1 cellular context compared by ENCODE assay signal in the genomic region with DNA sequence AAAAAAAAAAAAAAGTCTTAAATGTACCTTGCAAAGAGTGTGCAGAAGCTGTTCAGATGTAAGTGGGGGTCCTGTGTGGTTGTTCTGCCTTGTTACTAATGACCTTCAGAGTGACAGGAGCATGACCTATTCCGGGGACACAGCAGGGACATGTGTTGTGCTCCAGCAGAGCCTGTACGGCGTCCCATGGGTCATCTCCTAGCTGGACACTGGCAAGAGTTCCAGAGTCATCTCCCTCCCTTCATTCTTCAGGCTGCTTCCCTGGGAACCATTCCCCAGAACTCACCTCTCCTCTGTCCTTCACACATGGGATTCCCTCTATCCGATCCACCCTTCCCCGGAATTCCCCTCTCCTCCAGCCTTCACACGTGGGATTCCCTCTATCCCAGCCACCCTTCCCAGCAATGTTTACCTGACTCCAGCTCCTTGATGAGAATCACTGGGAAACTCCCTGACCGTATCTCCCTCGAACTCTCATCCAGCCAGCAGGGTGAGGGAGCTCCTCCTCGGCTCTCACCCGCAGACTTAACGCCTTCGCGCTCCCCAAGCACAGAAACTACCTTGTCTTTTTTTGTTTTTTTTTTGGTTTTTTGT.
TF ChIP-seq lines count a peak whose summit lies in the region.

No MANE protein-coding gene starts in this region.

TF ChIP-seq in WTC11, 78 proteins besides CTCF, POLR2A, EP300 and RAD21 (continued from another document):
- TF ChIP-seq, protein P1, sequence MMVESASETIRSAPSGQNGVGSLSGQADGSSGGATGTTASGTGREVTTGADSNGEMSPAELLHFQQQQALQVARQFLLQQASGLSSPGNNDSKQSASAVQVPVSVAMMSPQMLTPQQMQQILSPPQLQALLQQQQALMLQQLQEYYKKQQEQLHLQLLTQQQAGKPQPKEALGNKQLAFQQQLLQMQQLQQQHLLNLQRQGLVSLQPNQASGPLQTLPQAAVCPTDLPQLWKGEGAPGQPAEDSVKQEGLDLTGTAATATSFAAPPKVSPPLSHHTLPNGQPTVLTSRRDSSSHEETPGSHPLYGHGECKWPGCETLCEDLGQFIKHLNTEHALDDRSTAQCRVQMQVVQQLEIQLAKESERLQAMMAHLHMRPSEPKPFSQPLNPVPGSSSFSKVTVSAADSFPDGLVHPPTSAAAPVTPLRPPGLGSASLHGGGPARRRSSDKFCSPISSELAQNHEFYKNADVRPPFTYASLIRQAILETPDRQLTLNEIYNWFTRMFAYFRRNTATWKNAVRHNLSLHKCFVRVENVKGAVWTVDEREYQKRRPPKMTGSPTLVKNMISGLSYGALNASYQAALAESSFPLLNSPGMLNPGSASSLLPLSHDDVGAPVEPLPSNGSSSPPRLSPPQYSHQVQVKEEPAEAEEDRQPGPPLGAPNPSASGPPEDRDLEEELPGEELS (CRISPR knock-in tag; IDR thresholded peaks at IDR 0.05), result no peak
- TF ChIP-seq GRHL2 (CRISPR knock-in tag; IDR thresholded peaks at IDR 0.05; ENCODE audit: insufficient replicate concordance, severe bottlenecking) (no peak), FOXK1 (CRISPR knock-in tag; IDR thresholded peaks at IDR 0.05) (no peak), IRF2 (CRISPR knock-in tag; IDR thresholded peaks at IDR 0.05; ENCODE audit: borderline replicate concordance, low read depth) (no peak), GTF2I (CRISPR knock-in tag; conservative IDR thresholded peaks at IDR 0.05) (no peak)
- TF ChIP-seq, protein P2, sequence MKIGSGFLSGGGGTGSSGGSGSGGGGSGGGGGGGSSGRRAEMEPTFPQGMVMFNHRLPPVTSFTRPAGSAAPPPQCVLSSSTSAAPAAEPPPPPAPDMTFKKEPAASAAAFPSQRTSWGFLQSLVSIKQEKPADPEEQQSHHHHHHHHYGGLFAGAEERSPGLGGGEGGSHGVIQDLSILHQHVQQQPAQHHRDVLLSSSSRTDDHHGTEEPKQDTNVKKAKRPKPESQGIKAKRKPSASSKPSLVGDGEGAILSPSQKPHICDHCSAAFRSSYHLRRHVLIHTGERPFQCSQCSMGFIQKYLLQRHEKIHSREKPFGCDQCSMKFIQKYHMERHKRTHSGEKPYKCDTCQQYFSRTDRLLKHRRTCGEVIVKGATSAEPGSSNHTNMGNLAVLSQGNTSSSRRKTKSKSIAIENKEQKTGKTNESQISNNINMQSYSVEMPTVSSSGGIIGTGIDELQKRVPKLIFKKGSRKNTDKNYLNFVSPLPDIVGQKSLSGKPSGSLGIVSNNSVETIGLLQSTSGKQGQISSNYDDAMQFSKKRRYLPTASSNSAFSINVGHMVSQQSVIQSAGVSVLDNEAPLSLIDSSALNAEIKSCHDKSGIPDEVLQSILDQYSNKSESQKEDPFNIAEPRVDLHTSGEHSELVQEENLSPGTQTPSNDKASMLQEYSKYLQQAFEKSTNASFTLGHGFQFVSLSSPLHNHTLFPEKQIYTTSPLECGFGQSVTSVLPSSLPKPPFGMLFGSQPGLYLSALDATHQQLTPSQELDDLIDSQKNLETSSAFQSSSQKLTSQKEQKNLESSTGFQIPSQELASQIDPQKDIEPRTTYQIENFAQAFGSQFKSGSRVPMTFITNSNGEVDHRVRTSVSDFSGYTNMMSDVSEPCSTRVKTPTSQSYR (CRISPR knock-in tag; IDR thresholded peaks at IDR 0.05), result no peak
- TF ChIP-seq, protein P3, sequence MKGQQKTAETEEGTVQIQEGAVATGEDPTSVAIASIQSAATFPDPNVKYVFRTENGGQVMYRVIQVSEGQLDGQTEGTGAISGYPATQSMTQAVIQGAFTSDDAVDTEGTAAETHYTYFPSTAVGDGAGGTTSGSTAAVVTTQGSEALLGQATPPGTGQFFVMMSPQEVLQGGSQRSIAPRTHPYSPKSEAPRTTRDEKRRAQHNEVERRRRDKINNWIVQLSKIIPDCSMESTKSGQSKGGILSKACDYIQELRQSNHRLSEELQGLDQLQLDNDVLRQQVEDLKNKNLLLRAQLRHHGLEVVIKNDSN (CRISPR knock-in tag; IDR thresholded peaks at IDR 0.05), result no peak
